ENCODE assay signal across 13 cellular contexts in the genomic region with DNA sequence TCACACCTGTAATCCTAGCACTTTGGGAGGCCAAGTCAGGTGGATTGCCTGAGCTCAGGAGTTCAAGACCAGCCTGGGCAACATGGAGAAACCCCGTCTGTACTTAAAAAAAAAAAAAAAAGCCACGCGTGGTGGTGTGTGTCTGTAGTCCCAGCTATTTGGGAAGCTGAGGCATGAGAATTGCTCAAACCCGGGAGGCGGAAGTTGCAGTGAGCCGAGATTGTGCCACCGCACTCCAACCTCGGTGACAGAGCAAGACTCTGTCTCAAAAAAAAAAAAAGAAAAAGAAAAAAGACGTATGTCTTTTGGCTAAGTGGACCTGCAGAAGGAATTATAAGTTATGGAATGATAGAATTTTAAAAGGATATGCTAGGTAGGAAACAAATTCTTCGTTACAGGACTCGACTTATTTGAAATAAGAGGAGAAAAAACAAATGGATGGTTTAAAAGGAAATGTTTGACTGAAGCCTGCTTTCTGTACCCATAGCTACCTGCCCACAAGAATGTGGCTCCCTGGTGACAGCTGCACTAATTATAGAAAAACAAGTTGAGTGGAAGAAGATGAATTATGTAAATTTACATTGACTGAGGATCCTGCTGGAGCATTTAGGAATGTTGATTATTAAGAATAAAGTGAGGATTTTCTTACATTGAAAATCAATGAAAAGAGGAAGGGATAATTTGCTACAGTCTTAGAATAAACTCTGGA. TPM values are rescaled to one million over a fixed set of nuclear protein-coding genes. Genes with fewer than 3 reads are reported as not detected.
A peak's percentile ranks its signal among the peaks of the same experiment; 100 is the strongest.
DNase-seq lines count a peak whose midpoint lies in the region; ATAC-seq and TF ChIP-seq lines count a peak whose summit lies in the region.
"Had no signal": no experiment of that assay in that cellular context is flagged by ENCODE, and none has a peak within 500 bp of the region (broad histone marks: within the 10 kb centered on the region; RNA-seq: fewer than 3 reads in every experiment).

No MANE protein-coding gene starts in this region.

- intact Hi-C loops in dendritic cell treated with granulocyte-macrophage colony-stimulating factor and Interleukin-4, amounts not matched to agents 40 ng/mL and 50 ng/mL, for 4 days (cut with micrococcal nuclease): no loop called here

- peaks cover 11% of the 10 kb centered on the region for H3K4me1 Mint-ChIP-seq in dendritic cell treated with granulocyte-macrophage colony-stimulating factor and Interleukin-4, amounts not matched to agents 40 ng/mL and 50 ng/mL, for 4 days (ENCODE audit: low read depth)
- H3K4me1 Mint-ChIP-seq: activated CD4-positive, alpha-beta T cell treated with anti-CD3 and anti-CD28 coated beads for 36 hours had no signal

- no peaks in the 10 kb centered on the region for H3K9me3 Mint-ChIP-seq in dendritic cell treated with granulocyte-macrophage colony-stimulating factor and Interleukin-4, amounts not matched to agents 40 ng/mL and 50 ng/mL, for 4 days

- peak overlapping the region; percentile 42 for H3K4me3 Mint-ChIP-seq in dendritic cell treated with granulocyte-macrophage colony-stimulating factor and Interleukin-4, amounts not matched to agents 40 ng/mL and 50 ng/mL, for 4 days
- H3K4me3 Mint-ChIP-seq: activated CD4-positive, alpha-beta T cell treated with anti-CD3 and anti-CD28 coated beads for 36 hours had no signal

- ATAC-seq in GM21423 (IDR thresholded peaks at IDR 0.05; ENCODE audit: unreplicated experiment) (no peak), HG02678 (IDR thresholded peaks at IDR 0.05; ENCODE audit: unreplicated experiment) (no peak)
- ATAC-seq: activated CD4-positive, alpha-beta T cell treated with anti-CD3 and anti-CD28 coated beads for 36 hours had no signal

- TF ChIP-seq POLR2A in Peyer's patch (IDR thresholded peaks at IDR 0.05): no peak

- no peaks in the 10 kb centered on the region for H3K36me3 ChIP-seq in Peyer's patch

- H3K9me3 ChIP-seq in Peyer's patch: no peaks in the 10 kb centered on the region

- DNase-seq in NOMO-1 (lab: John Stamatoyannopoulos, UW; ENCODE audit: unreplicated experiment in 2 of 2) (peak; percentile 11 to 69), NOMO-1 treated with dmso at 0.1 percent for 144 hours (lab: John Stamatoyannopoulos, UW; ENCODE audit: unreplicated experiment) (no peak), NCI-H2171 treated with DMSO at 0.1 percent for 48 hours (lab: John Stamatoyannopoulos, UW) (peak; percentile 70), renal cortical epithelial cell (ENCODE audit: low read depth) (peak; percentile 71), Peyer's patch (no peak)
- DNase-seq: activated CD4-positive, alpha-beta T cell treated with anti-CD3 and anti-CD28 coated beads for 36 hours; activated T-cell treated with anti-CD3 and anti-CD28 coated beads, Interleukin-2, amount 50 U/mL, for 1 hour; foreskin fibroblast; stimulated activated CD4-positive, alpha-beta T cell treated with anti-CD3 and anti-CD28 coated beads, Interleukin-4, amount 100 ng/mL, for 24 hours; stimulated activated naive CD4-positive, alpha-beta T cell had no signal

- H3K36me3 Mint-ChIP-seq in dendritic cell treated with granulocyte-macrophage colony-stimulating factor and Interleukin-4, amounts not matched to agents 40 ng/mL and 50 ng/mL, for 4 days (ENCODE audit: low read depth): no peaks in the 10 kb centered on the region

- H3K27ac Mint-ChIP-seq in dendritic cell treated with granulocyte-macrophage colony-stimulating factor and Interleukin-4, amounts not matched to agents 40 ng/mL and 50 ng/mL, for 4 days: peak overlapping the region; percentile 68
- H3K27ac Mint-ChIP-seq: activated CD4-positive, alpha-beta T cell treated with anti-CD3 and anti-CD28 coated beads for 36 hours had no signal

- H3K27me3 Mint-ChIP-seq in dendritic cell treated with granulocyte-macrophage colony-stimulating factor and Interleukin-4, amounts not matched to agents 40 ng/mL and 50 ng/mL, for 4 days: no peaks in the 10 kb centered on the region
- H3K27me3 Mint-ChIP-seq: activated CD4-positive, alpha-beta T cell treated with anti-CD3 and anti-CD28 coated beads for 36 hours had no signal

- no peak overlapping the region for H3K27ac ChIP-seq in Peyer's patch

- no peak overlapping the region for H3K4me3 ChIP-seq in Peyer's patch

- no peak for TF ChIP-seq CTCF in Peyer's patch (IDR thresholded peaks at IDR 0.05)

- no peaks in the 10 kb centered on the region for H3K27me3 ChIP-seq in Peyer's patch

- H3K4me1 ChIP-seq in Peyer's patch: no peaks in the 10 kb centered on the region

RNA-seq across cellular contexts. Expression of gene SKIL, which starts 36.0 kb away (rescaled TPM):
- 153 and 190 TPM in 2 replicates for total RNA-seq in renal cortical epithelial cell
- total RNA-seq in Peyer's patch: 10 to 100 TPM; 22.5 to 78.4 (median 43.5) TPM

Comparison
In these comparisons a context has a peak if more than half of its experiments do, and no peak if none do; other contexts are left out.
1. DNase-seq: peak in NOMO-1 (2 of 2), NCI-H2171 treated with DMSO at 0.1 percent for 48 hours (single experiment) and renal cortical epithelial cell (single experiment); none in NOMO-1 treated with dmso at 0.1 percent for 144 hours (single experiment) and Peyer's patch (0 of 3).